1 cellular context compared by ENCODE assay signal in the genomic region with DNA sequence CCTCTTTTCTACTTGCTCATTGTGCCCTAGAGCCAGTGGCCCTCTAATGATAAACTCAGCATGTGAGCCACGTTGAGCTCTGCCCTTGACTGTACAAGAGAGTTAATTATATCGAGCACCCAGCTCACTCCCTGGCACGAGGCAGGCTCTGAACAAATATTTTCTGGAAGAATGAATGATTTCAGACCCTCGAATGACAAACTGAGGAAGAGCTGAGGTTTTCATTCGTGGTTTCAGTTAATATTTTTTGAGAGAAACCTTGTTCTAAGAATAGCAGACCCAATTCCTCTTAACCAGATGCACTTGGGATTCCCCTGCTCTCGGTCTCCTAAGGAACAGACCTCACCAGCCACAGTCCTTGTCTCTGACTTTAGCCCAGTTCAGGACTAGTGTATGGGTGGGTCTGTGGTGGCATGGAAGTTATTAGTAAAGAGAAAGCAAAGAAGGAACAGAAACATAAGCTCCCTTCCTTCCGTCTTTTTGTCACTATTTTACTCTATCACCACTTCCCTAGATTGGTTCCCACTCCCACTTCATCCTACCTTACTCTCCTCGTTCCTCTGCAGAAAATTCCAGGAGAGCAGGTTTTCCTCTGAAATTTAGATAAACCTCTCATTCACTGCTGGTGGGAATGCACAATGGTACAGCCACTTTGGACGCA.
TF ChIP-seq lines count a peak whose summit lies in the region.

No MANE protein-coding gene starts in this region.

TF ChIP-seq in GM12878, 131 proteins besides CTCF, POLR2A, EP300 and RAD21 (continued from another document):
- TF ChIP-seq, protein P1, sequence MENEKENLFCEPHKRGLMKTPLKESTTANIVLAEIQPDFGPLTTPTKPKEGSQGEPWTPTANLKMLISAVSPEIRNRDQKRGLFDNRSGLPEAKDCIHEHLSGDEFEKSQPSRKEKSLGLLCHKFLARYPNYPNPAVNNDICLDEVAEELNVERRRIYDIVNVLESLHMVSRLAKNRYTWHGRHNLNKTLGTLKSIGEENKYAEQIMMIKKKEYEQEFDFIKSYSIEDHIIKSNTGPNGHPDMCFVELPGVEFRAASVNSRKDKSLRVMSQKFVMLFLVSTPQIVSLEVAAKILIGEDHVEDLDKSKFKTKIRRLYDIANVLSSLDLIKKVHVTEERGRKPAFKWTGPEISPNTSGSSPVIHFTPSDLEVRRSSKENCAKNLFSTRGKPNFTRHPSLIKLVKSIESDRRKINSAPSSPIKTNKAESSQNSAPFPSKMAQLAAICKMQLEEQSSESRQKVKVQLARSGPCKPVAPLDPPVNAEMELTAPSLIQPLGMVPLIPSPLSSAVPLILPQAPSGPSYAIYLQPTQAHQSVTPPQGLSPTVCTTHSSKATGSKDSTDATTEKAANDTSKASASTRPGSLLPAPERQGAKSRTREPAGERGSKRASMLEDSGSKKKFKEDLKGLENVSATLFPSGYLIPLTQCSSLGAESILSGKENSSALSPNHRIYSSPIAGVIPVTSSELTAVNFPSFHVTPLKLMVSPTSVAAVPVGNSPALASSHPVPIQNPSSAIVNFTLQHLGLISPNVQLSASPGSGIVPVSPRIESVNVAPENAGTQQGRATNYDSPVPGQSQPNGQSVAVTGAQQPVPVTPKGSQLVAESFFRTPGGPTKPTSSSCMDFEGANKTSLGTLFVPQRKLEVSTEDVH (IDR thresholded peaks at IDR 0.05; ENCODE audit: low read depth, partially characterized antibody) = no peak
- TF ChIP-seq PML (IDR thresholded peaks at IDR 0.05; ENCODE audit: low read length) (peak; percentile 40; the same call in 1 of the 2 replicates), BCL3 (IDR thresholded peaks at IDR 0.05; ENCODE audit: borderline replicate concordance, insufficient read depth, low read depth, low read length, poor library complexity, severe bottlenecking) (no peak), IKZF2 (IDR thresholded peaks at IDR 0.05) (peak; percentile 89), RELB (IDR thresholded peaks at IDR 0.05; ENCODE audit: low read depth) (peak; percentile 81), SPI1 (IDR thresholded peaks at IDR 0.05; ENCODE audit: borderline replicate concordance, insufficient read depth, low read depth, low read length) (peak; percentile 84), DPF2 (IDR thresholded peaks at IDR 0.05) (peak; percentile 68), GATAD2B (conservative IDR thresholded peaks at IDR 0.05; ENCODE audit: low read depth) (peak; percentile 51; the same call in 1 of the 2 replicates), CBFB (IDR thresholded peaks at IDR 0.05; ENCODE audit: low read depth) (peak; percentile 63; the same call in 1 of the 2 replicates), ZBED1 (IDR thresholded peaks at IDR 0.05; ENCODE audit: borderline replicate concordance) (peak; percentile 54), IKZF1 (conservative IDR thresholded peaks at IDR 0.05) (peak; percentile 92), EZH2 (IDR thresholded peaks at IDR 0.05; ENCODE audit: borderline replicate concordance, control insufficient read depth, low read depth, low read length) (no peak), MEF2A (IDR thresholded peaks at IDR 0.05; ENCODE audit: insufficient read depth, low read depth, low read length) (peak; percentile 84), BHLHE40 (IDR thresholded peaks at IDR 0.05; ENCODE audit: borderline replicate concordance in 1 of 2, low read depth in 2 of 2, low read length in 1 of 2) (peak; percentile 19 to 50; a peak in 2 of 4 replicates), JUNB (IDR thresholded peaks at IDR 0.05) (peak; percentile 54), MYB (IDR thresholded peaks at IDR 0.05; ENCODE audit: borderline replicate concordance, low read depth, low read length) (no peak), FOS (IDR thresholded peaks at IDR 0.05; ENCODE audit: borderline replicate concordance, extremely low read depth, insufficient read length) (no peak), MEF2B (IDR thresholded peaks at IDR 0.05; ENCODE audit: partially characterized antibody, poor library complexity, severe bottlenecking) (peak; percentile 63), FOXM1 (IDR thresholded peaks at IDR 0.05; ENCODE audit: low read depth, low read length) (peak; percentile 65), RELA (IDR thresholded peaks at IDR 0.05; ENCODE audit: borderline replicate concordance, partially characterized antibody) (peak; percentile 40), NFIC (IDR thresholded peaks at IDR 0.05; ENCODE audit: low read depth, low read length) (peak; percentile 75), ATF3 (IDR thresholded peaks at IDR 0.05; ENCODE audit: borderline replicate concordance, extremely low read depth, low read depth, low read length) (no peak), RUNX3 (IDR thresholded peaks at IDR 0.05; ENCODE audit: low read length) (peak; percentile 91), NFYA (IDR thresholded peaks at IDR 0.05; ENCODE audit: borderline replicate concordance, low read depth, low read length) (no peak), IRF4 (IDR thresholded peaks at IDR 0.05; ENCODE audit: low read depth, low read length) (peak; percentile 67; the same call in 1 of the 2 replicates), RB1 (IDR thresholded peaks at IDR 0.05; ENCODE audit: borderline replicate concordance) (no peak), MTA3 (IDR thresholded peaks at IDR 0.05; ENCODE audit: borderline replicate concordance, low read length) (peak; percentile 59; the same call in 1 of the 2 replicates), ZNF217 (IDR thresholded peaks at IDR 0.05) (no peak), STAT1 (conservative IDR thresholded peaks at IDR 0.05) (no peak), KAT2A (conservative IDR thresholded peaks at IDR 0.05; ENCODE audit: control insufficient read depth, low read depth, low read length) (no peak), BCL11A (IDR thresholded peaks at IDR 0.05; ENCODE audit: low read depth, low read length) (peak; percentile 4; the same call in 1 of the 2 replicates), ETV6 (conservative IDR thresholded peaks at IDR 0.05 in 1 of 2, IDR thresholded peaks at IDR 0.05 in 1 of 2; ENCODE audit: borderline replicate concordance in 1 of 2, low read depth in 1 of 2) (peak in 1 of 2 experiments; percentile 91; a peak in 2 of 4 replicates), NBN (IDR thresholded peaks at IDR 0.05) (0 out of 2 replicates have a peak, but pooled peaks have one; percentile 22), CBX3 (IDR thresholded peaks at IDR 0.05; ENCODE audit: borderline replicate concordance, low read depth) (no peak), SKIL (IDR thresholded peaks at IDR 0.05; ENCODE audit: low read depth, poor library complexity, severe bottlenecking) (peak; percentile 40), ZNF687 (IDR thresholded peaks at IDR 0.05) (peak; percentile 53; the same call in 1 of the 2 replicates), PAX5 (IDR thresholded peaks at IDR 0.05; ENCODE audit: borderline replicate concordance, low read depth, low read length) (peak; percentile 41; the same call in 1 of the 2 replicates), ZNF24 (IDR thresholded peaks at IDR 0.05) (peak; percentile 96), TBL1XR1 (IDR thresholded peaks at IDR 0.05; ENCODE audit: low read depth, low read length) (peak; percentile 57; the same call in 1 of the 2 replicates), ATF7 (IDR thresholded peaks at IDR 0.05; ENCODE audit: low read depth) (0 out of 2 replicates have a peak, but pooled peaks have one; percentile 48)
- TF ChIP-seq, protein P2, sequence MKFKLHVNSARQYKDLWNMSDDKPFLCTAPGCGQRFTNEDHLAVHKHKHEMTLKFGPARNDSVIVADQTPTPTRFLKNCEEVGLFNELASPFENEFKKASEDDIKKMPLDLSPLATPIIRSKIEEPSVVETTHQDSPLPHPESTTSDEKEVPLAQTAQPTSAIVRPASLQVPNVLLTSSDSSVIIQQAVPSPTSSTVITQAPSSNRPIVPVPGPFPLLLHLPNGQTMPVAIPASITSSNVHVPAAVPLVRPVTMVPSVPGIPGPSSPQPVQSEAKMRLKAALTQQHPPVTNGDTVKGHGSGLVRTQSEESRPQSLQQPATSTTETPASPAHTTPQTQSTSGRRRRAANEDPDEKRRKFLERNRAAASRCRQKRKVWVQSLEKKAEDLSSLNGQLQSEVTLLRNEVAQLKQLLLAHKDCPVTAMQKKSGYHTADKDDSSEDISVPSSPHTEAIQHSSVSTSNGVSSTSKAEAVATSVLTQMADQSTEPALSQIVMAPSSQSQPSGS (IDR thresholded peaks at IDR 0.05; ENCODE audit: low read length) = peak; percentile 74; the same call in 1 of the 2 replicates
- TF ChIP-seq, protein P3, sequence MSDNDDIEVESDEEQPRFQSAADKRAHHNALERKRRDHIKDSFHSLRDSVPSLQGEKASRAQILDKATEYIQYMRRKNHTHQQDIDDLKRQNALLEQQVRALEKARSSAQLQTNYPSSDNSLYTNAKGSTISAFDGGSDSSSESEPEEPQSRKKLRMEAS (IDR thresholded peaks at IDR 0.05; ENCODE audit: low read depth, low read length) = no peak
